In genomic region chr18:48607049-48607984, GRCh38 we compare ENCODE assay signal across 12 cellular contexts.
A peak's percentile ranks its signal among the peaks of the same experiment; 100 is the strongest.
DNase-seq lines count a peak whose midpoint lies in the region; ATAC-seq, FAIRE-seq and TF ChIP-seq lines count a peak whose summit lies in the region.
"Had no signal": no experiment of that assay in that cellular context is flagged by ENCODE, and none has a peak within 500 bp of the region (broad histone marks: within the 10 kb centered on the region; RNA-seq: fewer than 3 reads in every experiment).

No MANE protein-coding gene starts in this region.

- no peaks in the 10 kb centered on the region for H3K9me3 Mint-ChIP-seq in immature natural killer cell
- H3K9me3 Mint-ChIP-seq: activated T-cell treated with anti-CD3 and anti-CD28 coated beads, Interleukin-2, amount 50 U/mL, for 4 hours had no signal

- POLR2A ChIA-PET in GM12878 (lab: Charles Lee) = no interaction called here

- no peak overlapping the region for H2AFZ ChIP-seq in GM12878 (ENCODE audit: control insufficient read depth, low read depth, low read length)

- RAD21 ChIA-PET in GM12878 (lab: Charles Lee; ENCODE audit: unreplicated experiment) = interaction anchor here (1.1 kb wide), 1 partner anchor 43 kb away, joined by 3 read pairs; no protein-coding TSS in a partner anchor

- H3K4me1 Mint-ChIP-seq in immature natural killer cell = no peaks in the 10 kb centered on the region

- H3K4me3 Mint-ChIP-seq in immature natural killer cell = no peak overlapping the region
- H3K4me3 Mint-ChIP-seq: activated T-cell treated with anti-CD3 and anti-CD28 coated beads, Interleukin-2, amount 50 U/mL, for 4 hours; T-helper 17 cell had no signal

- no peak for TF ChIP-seq EP300 in GM12878 (IDR thresholded peaks at IDR 0.05; ENCODE audit: borderline replicate concordance in 1 of 2, control insufficient read depth in 1 of 2, low read depth in 2 of 2, low read length in 2 of 2)

- H3K79me2 ChIP-seq in GM12878 (ENCODE audit: control insufficient read depth, insufficient read depth, low read length) = no peaks in the 10 kb centered on the region

- no peak for FAIRE-seq in GM12878 (lab: Jason Lieb, UNC)

- H3K36me3 ChIP-seq in GM12878 (ENCODE audit: control insufficient read depth in 2 of 2, insufficient read depth in 2 of 2, low read length in 1 of 2) = no peaks in the 10 kb centered on the region
- H3K36me3 ChIP-seq in uterus = no peaks in the 10 kb centered on the region
- no peaks in the 10 kb centered on the region for H3K36me3 ChIP-seq in WERI-Rb-1

- no peaks in the 10 kb centered on the region; the same call in 1 of the 2 replicates for H3K4me1 ChIP-seq in GM12878 (ENCODE audit: control insufficient read depth, insufficient read depth, low read length)
- no peaks in the 10 kb centered on the region for H3K4me1 ChIP-seq in uterus

- H3K9me3 ChIP-seq in GM12878 (replicated peaks; ENCODE audit: control insufficient read depth, insufficient read depth, low read length) (no peaks in the 10 kb centered on the region), uterus (no peaks in the 10 kb centered on the region), WERI-Rb-1 (ENCODE audit: severe bottlenecking) (no peaks in the 10 kb centered on the region)

- peak; percentile 48 for ATAC-seq in GM12878
- ATAC-seq: activated T-cell treated with anti-CD3 and anti-CD28 coated beads, Interleukin-2, amount 50 U/mL, for 4 hours; T-helper 17 cell had no signal

- in situ Hi-C loops in GM12878 (cut with MboI) (no loop called here), KBM-7 (cut with MboI; ENCODE audit: low pct_unique_long_range_greater_than_20kb, low sequenced_read_pairs) (no loop called here)

- BruUV-seq in GM12878 (replicated peaks; lab: Mats Ljungman, UMichigan) = no TSS peak

- SMC1A ChIA-PET in GM12878 (lab: Charles Lee; ENCODE audit: uncharacterized antibody, unreplicated experiment) = no interaction called here

- H3K4me3 ChIP-seq in GM12878 = no peak overlapping the region
- H3K4me3 ChIP-seq in uterus = no peak overlapping the region
- no peak overlapping the region for H3K4me3 ChIP-seq in WERI-Rb-1 (ENCODE audit: low read depth, low read length)

- H3K27me3 Mint-ChIP-seq in immature natural killer cell (ENCODE audit: low read depth in 3 of 3) = peaks cover 2 to 3% (median 2%) of the 10 kb centered on the region in 3 donors
- H3K27me3 Mint-ChIP-seq: T-helper 17 cell had no signal

- TF ChIP-seq POLR2A in GM12878 (IDR thresholded peaks at IDR 0.05; ENCODE audit: low read depth, low read length) = no peak
- no peak for TF ChIP-seq POLR2A in uterus (IDR thresholded peaks at IDR 0.05)

- DNase-seq in SKM-1 treated with dmso at 0.1 percent for 144 hours (lab: John Stamatoyannopoulos, UW; ENCODE audit: unreplicated experiment) (peak; percentile 1), SKM-1 (lab: John Stamatoyannopoulos, UW; ENCODE audit: unreplicated experiment) (no peak), GM12878 (ENCODE audit: low read depth, low spot score) (no peak), kidney tubule cell (ENCODE audit: low spot score) (peak; percentile 57), uterus (peak; percentile 31 to 38), WERI-Rb-1 (no peak), KBM-7 (no peak), immature natural killer cell (no peak)
- DNase-seq: activated T-cell treated with anti-CD3 and anti-CD28 coated beads, Interleukin-2, amount 50 U/mL, for 4 hours; mesendoderm; NCI-H345; T-helper 17 cell had no signal

- no peaks in the 10 kb centered on the region for H3K27me3 ChIP-seq in GM12878 (replicated peaks in 1 of 2; ENCODE audit: control insufficient read depth in 2 of 2, insufficient read depth in 2 of 2, low read length in 1 of 2)
- no peaks in the 10 kb centered on the region for H3K27me3 ChIP-seq in uterus
- no peaks in the 10 kb centered on the region for H3K27me3 ChIP-seq in WERI-Rb-1 (ENCODE audit: insufficient read depth, low read depth, severe bottlenecking)

- CTCF ChIA-PET in GM12878 (lab: Yijun Ruan, JAX) = interaction anchor here (1.1 kb wide), 2 partner anchors 33 to 162 kb away, joined by 3 to 4 read pairs; no protein-coding TSS in a partner anchor

- no peak for TF ChIP-seq RAD21 in GM12878 (IDR thresholded peaks at IDR 0.05; ENCODE audit: insufficient read depth, low read depth, low read length)

- H3K36me3 Mint-ChIP-seq in immature natural killer cell = no peaks in the 10 kb centered on the region

- H3K27ac Mint-ChIP-seq in immature natural killer cell = no peak overlapping the region
- H3K27ac Mint-ChIP-seq: T-helper 17 cell had no signal

- H3K4me2 ChIP-seq in GM12878 (ENCODE audit: control insufficient read depth, insufficient read depth) = no peak overlapping the region

- H3K27ac ChIP-seq in GM12878 (ENCODE audit: control insufficient read depth, insufficient read depth) = no peak overlapping the region
- H3K27ac ChIP-seq in uterus = no peak overlapping the region
- no peak overlapping the region; the same call in 1 of the 2 replicates for H3K27ac ChIP-seq in WERI-Rb-1

- H4K20me1 ChIP-seq in GM12878 (ENCODE audit: control insufficient read depth, insufficient read depth) = no peaks in the 10 kb centered on the region; the same call in 1 of the 2 replicates

- no peak overlapping the region for H3K9ac ChIP-seq in GM12878 (ENCODE audit: control insufficient read depth, insufficient read depth, low read length)

- TF ChIP-seq CTCF in GM12878 (IDR thresholded peaks at IDR 0.05 in 2 of 3, conservative IDR thresholded peaks at IDR 0.05 in 1 of 3; ENCODE audit: control insufficient read depth in 2 of 3, extremely low read depth in 1 of 3, insufficient read depth in 1 of 3, low read depth in 3 of 3, low read length in 3 of 3) (no peak), uterus (IDR thresholded peaks at IDR 0.05) (no peak), WERI-Rb-1 (IDR thresholded peaks at IDR 0.05; ENCODE audit: low read depth, low read length) (no peak)

- intact Hi-C loops in GM12878 (cut with micrococcal nuclease; ENCODE audit: unreplicated experiment) (no loop called here), uterus (cut with DNase I; ENCODE audit: low total_unique reads) (no loop called here)

- WGBS in GM12878 (ENCODE audit: insufficient coverage, insufficient replicate concordance, low lambda C conversion rate, missing lambda C conversion rate) = 62% methylated on average over 8 of the region's 8 CpGs

TF ChIP-seq in GM12878, 131 proteins besides CTCF, POLR2A, EP300 and RAD21:
- TF ChIP-seq CUX1 (IDR thresholded peaks at IDR 0.05; ENCODE audit: insufficient replicate concordance, low read depth, low read length) = no peak
- TF ChIP-seq SUZ12 (IDR thresholded peaks at IDR 0.05; ENCODE audit: unreplicated experiment) = no peak
- TF ChIP-seq, protein P1, sequence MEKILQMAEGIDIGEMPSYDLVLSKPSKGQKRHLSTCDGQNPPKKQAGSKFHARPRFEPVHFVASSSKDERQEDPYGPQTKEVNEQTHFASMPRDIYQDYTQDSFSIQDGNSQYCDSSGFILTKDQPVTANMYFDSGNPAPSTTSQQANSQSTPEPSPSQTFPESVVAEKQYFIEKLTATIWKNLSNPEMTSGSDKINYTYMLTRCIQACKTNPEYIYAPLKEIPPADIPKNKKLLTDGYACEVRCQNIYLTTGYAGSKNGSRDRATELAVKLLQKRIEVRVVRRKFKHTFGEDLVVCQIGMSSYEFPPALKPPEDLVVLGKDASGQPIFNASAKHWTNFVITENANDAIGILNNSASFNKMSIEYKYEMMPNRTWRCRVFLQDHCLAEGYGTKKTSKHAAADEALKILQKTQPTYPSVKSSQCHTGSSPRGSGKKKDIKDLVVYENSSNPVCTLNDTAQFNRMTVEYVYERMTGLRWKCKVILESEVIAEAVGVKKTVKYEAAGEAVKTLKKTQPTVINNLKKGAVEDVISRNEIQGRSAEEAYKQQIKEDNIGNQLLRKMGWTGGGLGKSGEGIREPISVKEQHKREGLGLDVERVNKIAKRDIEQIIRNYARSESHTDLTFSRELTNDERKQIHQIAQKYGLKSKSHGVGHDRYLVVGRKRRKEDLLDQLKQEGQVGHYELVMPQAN (conservative IDR thresholded peaks at IDR 0.05) = no peak
- TF ChIP-seq SPI1 (IDR thresholded peaks at IDR 0.05; ENCODE audit: borderline replicate concordance, insufficient read depth, low read depth, low read length) = peak; percentile 90
- no peak for TF ChIP-seq HCFC1 (IDR thresholded peaks at IDR 0.05; ENCODE audit: low read length)
- TF ChIP-seq IKZF2 (IDR thresholded peaks at IDR 0.05) = 0 out of 4 replicates have a peak, but pooled peaks of 1 of the 2 experiments have one; percentile 18
TF ChIP-seq in GM12878: peak in this region for 2.

Comparison
In these comparisons a context has a peak if more than half of its experiments do, and no peak if none do; other contexts are left out.
1. DNase-seq: peak in SKM-1 treated with dmso at 0.1 percent for 144 hours (single experiment), kidney tubule cell (single experiment) and uterus (2 of 2); none in SKM-1 (single experiment), GM12878 (single experiment), WERI-Rb-1 (single experiment), KBM-7 (single experiment) and immature natural killer cell (0 of 3).